In genomic region chr5:135422419-135422818, GRCh38 we compare ENCODE assay signal across 28 cellular contexts. TPM values are rescaled to one million over a fixed set of nuclear protein-coding genes. Genes with fewer than 3 reads are reported as not detected.
"Had no signal": no experiment of that assay in that cellular context is flagged by ENCODE, and none has a peak within 500 bp of the region (broad histone marks: within the 10 kb centered on the region; RNA-seq: fewer than 3 reads in every experiment).

No MANE protein-coding gene starts in this region.

- H3K27me3 ChIP-seq: SJCRH30 had no signal

- DNase-seq: IMR-90; Karpas-422; KG1; MG63; NCI-H1092; NCI-H1105 treated with DMSO at 0.1 percent for 48 hours; NCI-H1417 treated with DMSO at 0.1 percent for 48 hours; NCI-H146; NCI-H1694 treated with DMSO at 0.1 percent for 48 hours; NCI-H1930; NCI-H2081; NCI-H2107; NCI-H2227 treated with DMSO at 0.1 percent for 48 hours; NCI-H524 treated with DMSO at 0.1 percent for 48 hours; NCI-H69; NCI-H774; NK-92 treated with Interleukin-12 subunit alpha and Interleukin-12 subunit beta, amount 100 ng/mL, for 24 hours; PC-3; SHP77 treated with DMSO at 0.1 percent for 48 hours; SJCRH30 had no signal

- FAIRE-seq: HepG2 had no signal

- H3K4me1 ChIP-seq: SJCRH30 had no signal

- ATAC-seq: HepG2, Panc1, PC-3, Right ventricle myocardium inferior, SK-N-SH treated with all-trans-retinoic acid at 6 μM for 48 hours had no signal

- H3K36me3 ChIP-seq: MG63, SJCRH30 had no signal

- H3K27ac ChIP-seq: SJCRH30 had no signal

- H3K4me3 ChIP-seq: MG63, SJCRH30 had no signal

- H3K9me3 ChIP-seq: SJCRH30 had no signal

RNA-seq across cellular contexts. Expression of gene DCANP1, which starts 24.7 kb away (rescaled TPM):
- total RNA-seq: HepG2, HT1080, IMR-90, NCI-H460, OCI-LY7, PC-3, Right ventricle myocardium inferior, RPMI7951, SJCRH30 had no signal
- polyA plus RNA-seq: HepG2, IMR-90 had no signal

RNA-seq across cellular contexts. Expression of gene TIFAB, which starts 29.7 kb away (rescaled TPM):
- total RNA-seq: HepG2, HT1080, IMR-90, NCI-H460, OCI-LY7, PC-3, Right ventricle myocardium inferior, RPMI7951, SJCRH30 had no signal
- polyA plus RNA-seq: HepG2, IMR-90 had no signal
